ENCODE assay signal across 1 cellular context in the genomic region with DNA sequence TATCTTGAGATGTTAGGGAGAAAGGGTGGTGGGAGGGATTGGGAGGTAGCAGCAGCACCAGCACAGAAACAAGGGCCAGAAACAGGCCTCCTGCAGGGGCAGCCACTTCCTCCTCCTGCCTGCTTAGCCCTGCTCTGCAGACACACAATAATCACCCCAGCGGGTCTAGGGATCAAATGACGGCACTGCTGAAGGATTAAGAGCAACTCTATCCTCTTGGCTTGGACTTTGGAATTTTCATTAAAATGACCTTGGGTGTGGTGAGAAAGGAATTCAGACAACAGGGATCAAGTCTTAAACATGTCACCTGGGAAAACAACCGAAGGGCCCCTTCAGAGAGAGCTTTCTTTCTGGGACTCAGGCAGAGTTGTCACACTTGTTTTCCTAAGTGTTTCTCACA.
TF ChIP-seq lines count a peak whose summit lies in the region.

No MANE protein-coding gene starts in this region.

TF ChIP-seq in HepG2, 621 proteins besides CTCF, POLR2A, EP300 and RAD21 (continued from another document and continues in another):
- TF ChIP-seq, protein P1, sequence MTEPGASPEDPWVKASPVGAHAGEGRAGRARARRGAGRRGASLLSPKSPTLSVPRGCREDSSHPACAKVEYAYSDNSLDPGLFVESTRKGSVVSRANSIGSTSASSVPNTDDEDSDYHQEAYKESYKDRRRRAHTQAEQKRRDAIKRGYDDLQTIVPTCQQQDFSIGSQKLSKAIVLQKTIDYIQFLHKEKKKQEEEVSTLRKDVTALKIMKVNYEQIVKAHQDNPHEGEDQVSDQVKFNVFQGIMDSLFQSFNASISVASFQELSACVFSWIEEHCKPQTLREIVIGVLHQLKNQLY (CRISPR knock-in tag; IDR thresholded peaks at IDR 0.05) = no peak
- TF ChIP-seq IRF2 (CRISPR knock-in tag; IDR thresholded peaks at IDR 0.05) = no peak
- no peak for TF ChIP-seq ZNF44 (CRISPR knock-in tag; IDR thresholded peaks at IDR 0.05)
- TF ChIP-seq ZNF709 (CRISPR knock-in tag; IDR thresholded peaks at IDR 0.05) = no peak
- TF ChIP-seq ZBTB1 (CRISPR knock-in tag; IDR thresholded peaks at IDR 0.05; ENCODE audit: borderline replicate concordance) = no peak
- TF ChIP-seq ZNF260 (CRISPR knock-in tag; IDR thresholded peaks at IDR 0.05; ENCODE audit: borderline replicate concordance, low read depth) = no peak
- TF ChIP-seq NFKBIZ (CRISPR knock-in tag; IDR thresholded peaks at IDR 0.05) = no peak
- TF ChIP-seq, protein P2, sequence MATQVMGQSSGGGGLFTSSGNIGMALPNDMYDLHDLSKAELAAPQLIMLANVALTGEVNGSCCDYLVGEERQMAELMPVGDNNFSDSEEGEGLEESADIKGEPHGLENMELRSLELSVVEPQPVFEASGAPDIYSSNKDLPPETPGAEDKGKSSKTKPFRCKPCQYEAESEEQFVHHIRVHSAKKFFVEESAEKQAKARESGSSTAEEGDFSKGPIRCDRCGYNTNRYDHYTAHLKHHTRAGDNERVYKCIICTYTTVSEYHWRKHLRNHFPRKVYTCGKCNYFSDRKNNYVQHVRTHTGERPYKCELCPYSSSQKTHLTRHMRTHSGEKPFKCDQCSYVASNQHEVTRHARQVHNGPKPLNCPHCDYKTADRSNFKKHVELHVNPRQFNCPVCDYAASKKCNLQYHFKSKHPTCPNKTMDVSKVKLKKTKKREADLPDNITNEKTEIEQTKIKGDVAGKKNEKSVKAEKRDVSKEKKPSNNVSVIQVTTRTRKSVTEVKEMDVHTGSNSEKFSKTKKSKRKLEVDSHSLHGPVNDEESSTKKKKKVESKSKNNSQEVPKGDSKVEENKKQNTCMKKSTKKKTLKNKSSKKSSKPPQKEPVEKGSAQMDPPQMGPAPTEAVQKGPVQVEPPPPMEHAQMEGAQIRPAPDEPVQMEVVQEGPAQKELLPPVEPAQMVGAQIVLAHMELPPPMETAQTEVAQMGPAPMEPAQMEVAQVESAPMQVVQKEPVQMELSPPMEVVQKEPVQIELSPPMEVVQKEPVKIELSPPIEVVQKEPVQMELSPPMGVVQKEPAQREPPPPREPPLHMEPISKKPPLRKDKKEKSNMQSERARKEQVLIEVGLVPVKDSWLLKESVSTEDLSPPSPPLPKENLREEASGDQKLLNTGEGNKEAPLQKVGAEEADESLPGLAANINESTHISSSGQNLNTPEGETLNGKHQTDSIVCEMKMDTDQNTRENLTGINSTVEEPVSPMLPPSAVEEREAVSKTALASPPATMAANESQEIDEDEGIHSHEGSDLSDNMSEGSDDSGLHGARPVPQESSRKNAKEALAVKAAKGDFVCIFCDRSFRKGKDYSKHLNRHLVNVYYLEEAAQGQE (IDR thresholded peaks at IDR 0.05; ENCODE audit: borderline replicate concordance in 1 of 2, low read depth in 1 of 2, low read length in 2 of 2) = no peak
- TF ChIP-seq ZNF136 (CRISPR knock-in tag; IDR thresholded peaks at IDR 0.05; ENCODE audit: low read depth) = no peak
- TF ChIP-seq RARA (CRISPR knock-in tag; IDR thresholded peaks at IDR 0.05) = no peak
- no peak for TF ChIP-seq HMGA1 (CRISPR knock-in tag; conservative IDR thresholded peaks at IDR 0.05)
- no peak for TF ChIP-seq ZNF296 (CRISPR knock-in tag; conservative IDR thresholded peaks at IDR 0.05)
- TF ChIP-seq PHB2 (IDR thresholded peaks at IDR 0.05; ENCODE audit: partially characterized antibody) = no peak
- no peak for TF ChIP-seq NFKB2 (CRISPR knock-in tag; IDR thresholded peaks at IDR 0.05; ENCODE audit: borderline replicate concordance)
- peak; percentile 36; the same call in 1 of the 2 replicates for TF ChIP-seq ELF3 (CRISPR knock-in tag; IDR thresholded peaks at IDR 0.05)
- TF ChIP-seq ZNF563 (CRISPR knock-in tag; IDR thresholded peaks at IDR 0.05) = no peak
- TF ChIP-seq, protein P3, sequence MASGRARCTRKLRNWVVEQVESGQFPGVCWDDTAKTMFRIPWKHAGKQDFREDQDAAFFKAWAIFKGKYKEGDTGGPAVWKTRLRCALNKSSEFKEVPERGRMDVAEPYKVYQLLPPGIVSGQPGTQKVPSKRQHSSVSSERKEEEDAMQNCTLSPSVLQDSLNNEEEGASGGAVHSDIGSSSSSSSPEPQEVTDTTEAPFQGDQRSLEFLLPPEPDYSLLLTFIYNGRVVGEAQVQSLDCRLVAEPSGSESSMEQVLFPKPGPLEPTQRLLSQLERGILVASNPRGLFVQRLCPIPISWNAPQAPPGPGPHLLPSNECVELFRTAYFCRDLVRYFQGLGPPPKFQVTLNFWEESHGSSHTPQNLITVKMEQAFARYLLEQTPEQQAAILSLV (CRISPR knock-in tag; IDR thresholded peaks at IDR 0.05; ENCODE audit: borderline replicate concordance) = no peak
- TF ChIP-seq SSRP1 (CRISPR knock-in tag; IDR thresholded peaks at IDR 0.05) = no peak
- no peak for TF ChIP-seq ZFP90 (CRISPR knock-in tag; IDR thresholded peaks at IDR 0.05; ENCODE audit: borderline replicate concordance)
- no peak for TF ChIP-seq TRIM24 (CRISPR knock-in tag; IDR thresholded peaks at IDR 0.05)
- TF ChIP-seq NR2F6 (IDR thresholded peaks at IDR 0.05) = no peak
- TF ChIP-seq NR2F6 (CRISPR knock-in tag; IDR thresholded peaks at IDR 0.05) = no peak
- TF ChIP-seq, protein P4, sequence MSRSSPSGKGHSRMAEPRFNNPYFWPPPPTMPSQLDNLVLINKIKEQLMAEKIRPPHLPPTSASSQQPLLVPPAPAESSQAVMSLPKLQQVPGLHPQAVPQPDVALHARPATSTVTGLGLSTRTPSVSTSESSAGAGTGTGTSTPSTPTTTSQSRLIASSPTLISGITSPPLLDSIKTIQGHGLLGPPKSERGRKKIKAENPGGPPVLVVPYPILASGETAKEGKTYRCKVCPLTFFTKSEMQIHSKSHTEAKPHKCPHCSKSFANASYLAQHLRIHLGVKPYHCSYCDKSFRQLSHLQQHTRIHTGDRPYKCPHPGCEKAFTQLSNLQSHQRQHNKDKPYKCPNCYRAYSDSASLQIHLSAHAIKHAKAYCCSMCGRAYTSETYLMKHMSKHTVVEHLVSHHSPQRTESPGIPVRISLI (CRISPR knock-in tag; IDR thresholded peaks at IDR 0.05; ENCODE audit: borderline replicate concordance) = no peak
- no peak for TF ChIP-seq MIXL1 (CRISPR knock-in tag; IDR thresholded peaks at IDR 0.05)
- TF ChIP-seq, protein P5, sequence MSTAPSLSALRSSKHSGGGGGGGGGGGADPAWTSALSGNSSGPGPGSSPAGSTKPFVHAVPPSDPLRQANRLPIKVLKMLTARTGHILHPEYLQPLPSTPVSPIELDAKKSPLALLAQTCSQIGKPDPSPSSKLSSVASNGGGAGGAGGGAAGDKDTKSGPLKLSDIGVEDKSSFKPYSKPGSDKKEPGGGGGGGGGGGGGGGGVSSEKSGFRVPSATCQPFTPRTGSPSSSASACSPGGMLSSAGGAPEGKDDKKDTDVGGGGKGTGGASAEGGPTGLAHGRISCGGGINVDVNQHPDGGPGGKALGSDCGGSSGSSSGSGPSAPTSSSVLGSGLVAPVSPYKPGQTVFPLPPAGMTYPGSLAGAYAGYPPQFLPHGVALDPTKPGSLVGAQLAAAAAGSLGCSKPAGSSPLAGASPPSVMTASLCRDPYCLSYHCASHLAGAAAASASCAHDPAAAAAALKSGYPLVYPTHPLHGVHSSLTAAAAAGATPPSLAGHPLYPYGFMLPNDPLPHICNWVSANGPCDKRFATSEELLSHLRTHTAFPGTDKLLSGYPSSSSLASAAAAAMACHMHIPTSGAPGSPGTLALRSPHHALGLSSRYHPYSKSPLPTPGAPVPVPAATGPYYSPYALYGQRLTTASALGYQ (CRISPR knock-in tag; IDR thresholded peaks at IDR 0.05) = no peak
- TF ChIP-seq ZNF564 (CRISPR knock-in tag; IDR thresholded peaks at IDR 0.05) = no peak
- no peak for TF ChIP-seq ZNF782 (CRISPR knock-in tag; IDR thresholded peaks at IDR 0.05; ENCODE audit: borderline replicate concordance)
- TF ChIP-seq HNF4G (IDR thresholded peaks at IDR 0.05; ENCODE audit: borderline replicate concordance, low read depth, low read length) = peak; percentile 42; the same call in 1 of the 2 replicates
- TF ChIP-seq HNF4G (CRISPR knock-in tag; IDR thresholded peaks at IDR 0.05; ENCODE audit: borderline replicate concordance, low read depth) = no peak
- TF ChIP-seq ZNF543 (CRISPR knock-in tag; IDR thresholded peaks at IDR 0.05) = no peak
- no peak for TF ChIP-seq ZBTB20 (CRISPR knock-in tag; IDR thresholded peaks at IDR 0.05; ENCODE audit: borderline replicate concordance, low read depth)
- TF ChIP-seq, protein P6, sequence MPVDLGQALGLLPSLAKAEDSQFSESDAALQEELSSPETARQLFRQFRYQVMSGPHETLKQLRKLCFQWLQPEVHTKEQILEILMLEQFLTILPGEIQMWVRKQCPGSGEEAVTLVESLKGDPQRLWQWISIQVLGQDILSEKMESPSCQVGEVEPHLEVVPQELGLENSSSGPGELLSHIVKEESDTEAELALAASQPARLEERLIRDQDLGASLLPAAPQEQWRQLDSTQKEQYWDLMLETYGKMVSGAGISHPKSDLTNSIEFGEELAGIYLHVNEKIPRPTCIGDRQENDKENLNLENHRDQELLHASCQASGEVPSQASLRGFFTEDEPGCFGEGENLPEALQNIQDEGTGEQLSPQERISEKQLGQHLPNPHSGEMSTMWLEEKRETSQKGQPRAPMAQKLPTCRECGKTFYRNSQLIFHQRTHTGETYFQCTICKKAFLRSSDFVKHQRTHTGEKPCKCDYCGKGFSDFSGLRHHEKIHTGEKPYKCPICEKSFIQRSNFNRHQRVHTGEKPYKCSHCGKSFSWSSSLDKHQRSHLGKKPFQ (CRISPR knock-in tag; IDR thresholded peaks at IDR 0.05; ENCODE audit: insufficient replicate concordance) = no peak
- TF ChIP-seq TBX3 (IDR thresholded peaks at IDR 0.05; ENCODE audit: borderline replicate concordance) = no peak
- TF ChIP-seq ZNF253 (CRISPR knock-in tag; IDR thresholded peaks at IDR 0.05; ENCODE audit: borderline replicate concordance) = no peak
- TF ChIP-seq ZNF343 (CRISPR knock-in tag; IDR thresholded peaks at IDR 0.05) = no peak
- no peak for TF ChIP-seq SMC3 (IDR thresholded peaks at IDR 0.05; ENCODE audit: low read length)
- TF ChIP-seq ZNF781 (CRISPR knock-in tag; IDR thresholded peaks at IDR 0.05; ENCODE audit: borderline replicate concordance, not compliant biosample characterization) = no peak
- peak; percentile 73; the same call in 1 of the 2 replicates for TF ChIP-seq SIX1 (CRISPR knock-in tag; IDR thresholded peaks at IDR 0.05; ENCODE audit: borderline replicate concordance)
- TF ChIP-seq HNRNPLL (IDR thresholded peaks at IDR 0.05; ENCODE audit: low read depth, low read length, poor library complexity, severe bottlenecking) = no peak
- TF ChIP-seq, protein P7, sequence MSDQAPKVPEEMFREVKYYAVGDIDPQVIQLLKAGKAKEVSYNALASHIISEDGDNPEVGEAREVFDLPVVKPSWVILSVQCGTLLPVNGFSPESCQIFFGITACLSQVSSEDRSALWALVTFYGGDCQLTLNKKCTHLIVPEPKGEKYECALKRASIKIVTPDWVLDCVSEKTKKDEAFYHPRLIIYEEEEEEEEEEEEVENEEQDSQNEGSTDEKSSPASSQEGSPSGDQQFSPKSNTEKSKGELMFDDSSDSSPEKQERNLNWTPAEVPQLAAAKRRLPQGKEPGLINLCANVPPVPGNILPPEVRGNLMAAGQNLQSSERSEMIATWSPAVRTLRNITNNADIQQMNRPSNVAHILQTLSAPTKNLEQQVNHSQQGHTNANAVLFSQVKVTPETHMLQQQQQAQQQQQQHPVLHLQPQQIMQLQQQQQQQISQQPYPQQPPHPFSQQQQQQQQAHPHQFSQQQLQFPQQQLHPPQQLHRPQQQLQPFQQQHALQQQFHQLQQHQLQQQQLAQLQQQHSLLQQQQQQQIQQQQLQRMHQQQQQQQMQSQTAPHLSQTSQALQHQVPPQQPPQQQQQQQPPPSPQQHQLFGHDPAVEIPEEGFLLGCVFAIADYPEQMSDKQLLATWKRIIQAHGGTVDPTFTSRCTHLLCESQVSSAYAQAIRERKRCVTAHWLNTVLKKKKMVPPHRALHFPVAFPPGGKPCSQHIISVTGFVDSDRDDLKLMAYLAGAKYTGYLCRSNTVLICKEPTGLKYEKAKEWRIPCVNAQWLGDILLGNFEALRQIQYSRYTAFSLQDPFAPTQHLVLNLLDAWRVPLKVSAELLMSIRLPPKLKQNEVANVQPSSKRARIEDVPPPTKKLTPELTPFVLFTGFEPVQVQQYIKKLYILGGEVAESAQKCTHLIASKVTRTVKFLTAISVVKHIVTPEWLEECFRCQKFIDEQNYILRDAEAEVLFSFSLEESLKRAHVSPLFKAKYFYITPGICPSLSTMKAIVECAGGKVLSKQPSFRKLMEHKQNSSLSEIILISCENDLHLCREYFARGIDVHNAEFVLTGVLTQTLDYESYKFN (CRISPR knock-in tag; conservative IDR thresholded peaks at IDR 0.05) = peak; percentile 73
- TF ChIP-seq, protein P8, sequence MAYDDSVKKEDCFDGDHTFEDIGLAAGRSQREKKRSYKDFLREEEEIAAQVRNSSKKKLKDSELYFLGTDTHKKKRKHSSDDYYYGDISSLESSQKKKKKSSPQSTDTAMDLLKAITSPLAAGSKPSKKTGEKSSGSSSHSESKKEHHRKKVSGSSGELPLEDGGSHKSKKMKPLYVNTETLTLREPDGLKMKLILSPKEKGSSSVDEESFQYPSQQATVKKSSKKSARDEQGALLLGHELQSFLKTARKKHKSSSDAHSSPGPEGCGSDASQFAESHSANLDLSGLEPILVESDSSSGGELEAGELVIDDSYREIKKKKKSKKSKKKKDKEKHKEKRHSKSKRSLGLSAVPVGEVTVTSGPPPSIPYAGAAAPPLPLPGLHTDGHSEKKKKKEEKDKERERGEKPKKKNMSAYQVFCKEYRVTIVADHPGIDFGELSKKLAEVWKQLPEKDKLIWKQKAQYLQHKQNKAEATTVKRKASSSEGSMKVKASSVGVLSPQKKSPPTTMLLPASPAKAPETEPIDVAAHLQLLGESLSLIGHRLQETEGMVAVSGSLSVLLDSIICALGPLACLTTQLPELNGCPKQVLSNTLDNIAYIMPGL (CRISPR knock-in tag; IDR thresholded peaks at IDR 0.05; ENCODE audit: borderline replicate concordance in 1 of 2, low read depth in 1 of 2) = no peak
- TF ChIP-seq CHD2 (IDR thresholded peaks at IDR 0.05; ENCODE audit: low read depth, low read length) = no peak
- no peak for TF ChIP-seq HDAC6 (IDR thresholded peaks at IDR 0.05; ENCODE audit: low read depth, low read length)
- TF ChIP-seq NFE2 (CRISPR knock-in tag; IDR thresholded peaks at IDR 0.05) = no peak
- no peak for TF ChIP-seq ZNF792 (CRISPR knock-in tag; IDR thresholded peaks at IDR 0.05)
- no peak for TF ChIP-seq ISL2 (CRISPR knock-in tag; IDR thresholded peaks at IDR 0.05)
- TF ChIP-seq, protein P9, sequence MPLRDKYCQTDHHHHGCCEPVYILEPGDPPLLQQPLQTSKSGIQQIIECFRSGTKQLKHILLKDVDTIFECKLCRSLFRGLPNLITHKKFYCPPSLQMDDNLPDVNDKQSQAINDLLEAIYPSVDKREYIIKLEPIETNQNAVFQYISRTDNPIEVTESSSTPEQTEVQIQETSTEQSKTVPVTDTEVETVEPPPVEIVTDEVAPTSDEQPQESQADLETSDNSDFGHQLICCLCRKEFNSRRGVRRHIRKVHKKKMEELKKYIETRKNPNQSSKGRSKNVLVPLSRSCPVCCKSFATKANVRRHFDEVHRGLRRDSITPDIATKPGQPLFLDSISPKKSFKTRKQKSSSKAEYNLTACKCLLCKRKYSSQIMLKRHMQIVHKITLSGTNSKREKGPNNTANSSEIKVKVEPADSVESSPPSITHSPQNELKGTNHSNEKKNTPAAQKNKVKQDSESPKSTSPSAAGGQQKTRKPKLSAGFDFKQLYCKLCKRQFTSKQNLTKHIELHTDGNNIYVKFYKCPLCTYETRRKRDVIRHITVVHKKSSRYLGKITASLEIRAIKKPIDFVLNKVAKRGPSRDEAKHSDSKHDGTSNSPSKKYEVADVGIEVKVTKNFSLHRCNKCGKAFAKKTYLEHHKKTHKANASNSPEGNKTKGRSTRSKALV (CRISPR knock-in tag; IDR thresholded peaks at IDR 0.05) = no peak
- no peak for TF ChIP-seq MYC (CRISPR knock-in tag; IDR thresholded peaks at IDR 0.05; ENCODE audit: borderline replicate concordance)
- TF ChIP-seq KDM6A (CRISPR knock-in tag; IDR thresholded peaks at IDR 0.05; ENCODE audit: low read depth) = peak; percentile 37; the same call in 1 of the 2 replicates
- TF ChIP-seq ZNF589 (CRISPR knock-in tag; conservative IDR thresholded peaks at IDR 0.05) = no peak
- TF ChIP-seq KLF13 (CRISPR knock-in tag; IDR thresholded peaks at IDR 0.05) = no peak
